ENCODE assay signal across 1 cellular context in genomic region chr6:106372838-106373501, GRCh38.
TF ChIP-seq lines count a peak whose summit lies in the region.

No MANE protein-coding gene starts in this region.

TF ChIP-seq in SK-N-SH treated with all-trans-retinoic acid at 6 μM for 48 hours, 23 proteins besides CTCF, POLR2A, EP300 and RAD21 (continued from another document):
- TF ChIP-seq, protein P1, sequence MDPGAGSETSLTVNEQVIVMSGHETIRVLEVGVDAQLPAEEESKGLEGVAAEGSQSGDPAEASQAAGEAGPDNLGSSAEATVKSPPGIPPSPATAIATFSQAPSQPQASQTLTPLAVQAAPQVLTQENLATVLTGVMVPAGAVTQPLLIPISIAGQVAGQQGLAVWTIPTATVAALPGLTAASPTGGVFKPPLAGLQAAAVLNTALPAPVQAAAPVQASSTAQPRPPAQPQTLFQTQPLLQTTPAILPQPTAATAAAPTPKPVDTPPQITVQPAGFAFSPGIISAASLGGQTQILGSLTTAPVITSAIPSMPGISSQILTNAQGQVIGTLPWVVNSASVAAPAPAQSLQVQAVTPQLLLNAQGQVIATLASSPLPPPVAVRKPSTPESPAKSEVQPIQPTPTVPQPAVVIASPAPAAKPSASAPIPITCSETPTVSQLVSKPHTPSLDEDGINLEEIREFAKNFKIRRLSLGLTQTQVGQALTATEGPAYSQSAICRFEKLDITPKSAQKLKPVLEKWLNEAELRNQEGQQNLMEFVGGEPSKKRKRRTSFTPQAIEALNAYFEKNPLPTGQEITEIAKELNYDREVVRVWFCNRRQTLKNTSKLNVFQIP (CRISPR knock-in tag; IDR thresholded peaks at IDR 0.05; ENCODE audit: borderline replicate concordance, low read depth), result no peak
- TF ChIP-seq CREB5 (CRISPR knock-in tag; IDR thresholded peaks at IDR 0.05; ENCODE audit: low read depth), result no peak
- TF ChIP-seq ZNF8 (CRISPR knock-in tag; IDR thresholded peaks at IDR 0.05), result no peak
- TF ChIP-seq ZC3H10 (CRISPR knock-in tag; IDR thresholded peaks at IDR 0.05), result no peak
- TF ChIP-seq ZFP30 (CRISPR knock-in tag; IDR thresholded peaks at IDR 0.05), result no peak
